In genomic region chr11:2928605-2929510, GRCh38 we compare ENCODE assay signal across 8 cellular contexts. TPM values are rescaled to one million over a fixed set of nuclear protein-coding genes. Genes with fewer than 3 reads are reported as not detected.
DNase-seq lines count a peak whose midpoint lies in the region; ATAC-seq, FAIRE-seq and TF ChIP-seq lines count a peak whose summit lies in the region.

Gene PHLDA2, minus strand, starts transcription at chr11:2929420. Its CDS starts 56 bp downstream, at chr11:2929364.

- WGBS in transverse colon (ENCODE audit: low coverage in 1 of 2), 2 donors, result 1% methylated on average over 49 of the region's 109 CpGs; no CpG with 5 or more reads in 1 of the 2 donors

- DNase-seq in GM12891 (ENCODE audit: insufficient read length, low spot score), result no peak
- DNase-seq in NCI-H69 (lab: John Stamatoyannopoulos, UW), result peak; percentile 77
- peak; percentile 33 for DNase-seq in activated T-cell treated with anti-CD3 and anti-CD28 coated beads for 4 hours
- peak; percentile 77 for DNase-seq in fibroblast of gingiva (ENCODE audit: low read depth)
- peak; percentile 81 for DNase-seq in natural killer cell treated with Interleukin-12 subunit alpha and Interleukin-12 subunit beta and Interleukin-15 and Interleukin-18, amount 100 ng/mL, for 72 hours (ENCODE audit: low spot score)
- DNase-seq in transverse colon, result peak; percentile 73

- in situ Hi-C loops in transverse colon (cut with MboI; ENCODE audit: low pct_ligation_motif_present in 1 of 4, low pct_unique_long_range_greater_than_20kb in 1 of 4, low sequenced_read_pairs in 3 of 4), result no loop called here

- H3K9me3 Mint-ChIP-seq in natural killer cell treated with Interleukin-12 subunit alpha and Interleukin-12 subunit beta and Interleukin-15 and Interleukin-18, amount 100 ng/mL, for 72 hours, result no peaks in the 10 kb centered on the region

- peaks cover 9% of the 10 kb centered on the region in 2 donors for H3K27me3 Mint-ChIP-seq in natural killer cell treated with Interleukin-12 subunit alpha and Interleukin-12 subunit beta and Interleukin-15 and Interleukin-18, amount 100 ng/mL, for 72 hours

- no peaks in the 10 kb centered on the region for H3K36me3 Mint-ChIP-seq in natural killer cell treated with Interleukin-12 subunit alpha and Interleukin-12 subunit beta and Interleukin-15 and Interleukin-18, amount 100 ng/mL, for 72 hours

- peaks cover 16 to 47% (median 44%) of the 10 kb centered on the region in 4 donors for H3K4me1 ChIP-seq in transverse colon

- TF ChIP-seq POLR2A in GM12891 (IDR thresholded peaks at IDR 0.05; ENCODE audit: low read depth, low read length) (no peak), transverse colon (IDR thresholded peaks at IDR 0.05) (peak; percentile 95)

- H3K9me3 ChIP-seq in transverse colon, result no peaks in the 10 kb centered on the region

- H3K4me1 Mint-ChIP-seq in natural killer cell treated with Interleukin-12 subunit alpha and Interleukin-12 subunit beta and Interleukin-15 and Interleukin-18, amount 100 ng/mL, for 72 hours (ENCODE audit: low read depth in 2 of 2), result peaks cover 20 to 30% of the 10 kb centered on the region in 2 donors

- peak; percentile 48 to 56 for ATAC-seq in natural killer cell treated with Interleukin-12 subunit alpha and Interleukin-12 subunit beta and Interleukin-15 and Interleukin-18, amount 100 ng/mL, for 72 hours
- ATAC-seq in HG02588 (IDR thresholded peaks at IDR 0.05; ENCODE audit: unreplicated experiment) (no peak), GM18873 (IDR thresholded peaks at IDR 0.05; ENCODE audit: low FRiP score, unreplicated experiment) (no peak)

- peak within 1 kb of the TSS; percentile 82 to 90 (median 84) for H3K27ac ChIP-seq in transverse colon

- peak within 1 kb of the TSS; percentile 40 to 69 (median 52) for H3K4me3 ChIP-seq in transverse colon

- peak in 2 of 5 experiments; percentile 32 to 36 for TF ChIP-seq CTCF in transverse colon (IDR thresholded peaks at IDR 0.05)

- peak within 1 kb of the TSS; percentile 80 to 88 for H3K27ac Mint-ChIP-seq in natural killer cell treated with Interleukin-12 subunit alpha and Interleukin-12 subunit beta and Interleukin-15 and Interleukin-18, amount 100 ng/mL, for 72 hours

- no peaks in the 10 kb centered on the region for H3K27me3 ChIP-seq in transverse colon

- no peak for TF ChIP-seq EP300 in transverse colon (IDR thresholded peaks at IDR 0.05; ENCODE audit: low read depth)

- intact Hi-C loops in transverse colon (cut with DNase I; ENCODE audit: low total_unique reads), result no loop called here

- no peaks in the 10 kb centered on the region for H3K36me3 ChIP-seq in transverse colon

- peak; percentile 74 for FAIRE-seq in GM12891 (lab: Jason Lieb, UNC)

- peak within 1 kb of the TSS; percentile 84 for H3K4me3 Mint-ChIP-seq in natural killer cell treated with Interleukin-12 subunit alpha and Interleukin-12 subunit beta and Interleukin-15 and Interleukin-18, amount 100 ng/mL, for 72 hours

TF ChIP-seq in GM12891, 5 proteins besides CTCF, POLR2A, EP300 and RAD21:
- TF ChIP-seq TAF1 (IDR thresholded peaks at IDR 0.05; ENCODE audit: low read depth, low read length) (no peak), POU2F2 (IDR thresholded peaks at IDR 0.05; ENCODE audit: low read depth, low read length) (no peak), POLR2AphosphoS5 (IDR thresholded peaks at IDR 0.05; ENCODE audit: low read depth, low read length) (no peak), SPI1 (IDR thresholded peaks at IDR 0.05; ENCODE audit: low read depth, low read length) (no peak), PAX5 (IDR thresholded peaks at IDR 0.05; ENCODE audit: insufficient read depth, low read length, severe bottlenecking) (no peak)
TF ChIP-seq in GM12891: peak in this region for 0.

RNA-seq across cellular contexts. Expression of gene PHLDA2, which starts in this region (rescaled TPM):
- polyA plus RNA-seq in GM12891 (2012; ENCODE audit: low read depth, missing spikeins), result 0.42 TPM
- 1 to 10 TPM; 3.0 to 4.5 TPM for total RNA-seq in natural killer cell treated with Interleukin-12 subunit alpha and Interleukin-12 subunit beta and Interleukin-15 and Interleukin-18, amount 100 ng/mL, for 72 hours
- total RNA-seq in transverse colon, result 10 to 100 TPM in 1 of 4 donors, 1 to 10 TPM in 1, not detected in 2; 8.2 to 16.2 TPM

Comparison
In these comparisons a context has a peak if more than half of its experiments do, and no peak if none do; other contexts are left out.
1. ATAC-seq: peak in natural killer cell treated with Interleukin-12 subunit alpha and Interleukin-12 subunit beta and Interleukin-15 and Interleukin-18, amount 100 ng/mL, for 72 hours (2 of 2); none in HG02588 (single experiment) and GM18873 (single experiment).